8 cellular contexts compared by ENCODE assay signal in the genomic region with DNA sequence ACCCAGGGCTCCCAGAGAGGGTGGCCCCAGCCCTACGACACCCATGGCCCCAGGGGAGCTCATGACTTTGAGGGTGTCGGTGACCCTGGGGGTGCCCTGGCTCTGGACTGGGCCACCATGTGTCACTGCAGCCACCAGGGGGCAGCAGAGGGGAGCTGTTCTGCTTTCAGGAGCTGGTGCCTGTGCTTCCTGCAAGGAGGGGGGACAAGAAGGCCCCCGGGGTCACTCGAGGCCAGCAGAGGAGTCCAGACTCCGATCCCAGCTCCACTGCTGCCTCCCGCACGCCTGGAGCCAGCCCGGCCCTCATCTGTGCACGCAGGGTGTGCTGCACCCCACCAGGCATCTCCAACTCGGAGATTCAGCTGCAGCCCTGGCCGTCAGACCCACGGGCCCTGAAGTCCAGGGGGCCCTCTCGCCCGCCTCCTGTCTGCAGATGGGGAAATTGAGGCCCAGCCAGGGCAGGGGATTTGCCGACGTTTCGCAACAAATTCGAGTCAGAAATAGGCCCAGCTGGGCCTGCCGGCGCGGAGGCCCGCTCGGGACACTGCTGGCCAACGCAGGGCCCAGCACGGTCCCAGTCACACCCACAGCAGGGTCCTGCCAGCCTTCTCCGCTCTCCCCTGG. TPM values are rescaled to one million over a fixed set of nuclear protein-coding genes. Genes with fewer than 3 reads are reported as not detected.
DNase-seq lines count a peak whose midpoint lies in the region; ATAC-seq and TF ChIP-seq lines count a peak whose summit lies in the region.

No MANE protein-coding gene starts in this region.

- H3K9me3 ChIP-seq in effector memory CD4-positive, alpha-beta T cell (ENCODE audit: control insufficient read depth, low read length): no peaks in the 10 kb centered on the region

- no peak overlapping the region for H3K27ac Mint-ChIP-seq in memory B cell

- peaks cover 4% of the 10 kb centered on the region for H3K27me3 Mint-ChIP-seq in memory B cell

- H3K27ac ChIP-seq in effector memory CD4-positive, alpha-beta T cell (ENCODE audit: insufficient read depth, low read length, poor library complexity, severe bottlenecking): no peak overlapping the region

- H3K27me3 ChIP-seq in effector memory CD4-positive, alpha-beta T cell (replicated peaks; ENCODE audit: control insufficient read depth, insufficient read depth, low read length, poor library complexity, severe bottlenecking): no peaks in the 10 kb centered on the region

- peaks cover 5% of the 10 kb centered on the region for H3K4me1 Mint-ChIP-seq in memory B cell

- no peaks in the 10 kb centered on the region for H3K36me3 ChIP-seq in effector memory CD4-positive, alpha-beta T cell (ENCODE audit: control insufficient read depth, insufficient read depth, low read length)

- H3K4me3 ChIP-seq in effector memory CD4-positive, alpha-beta T cell (ENCODE audit: insufficient read depth, low read depth, low read length, poor library complexity, severe bottlenecking): no peak overlapping the region

- no peak overlapping the region for H3K4me3 Mint-ChIP-seq in memory B cell

- DNase-seq in AG09319 (ENCODE audit: extremely low read depth, low read depth) (peak; percentile 83), H4 (ENCODE audit: low spot score) (peak; percentile 91), NOMO-1 (lab: John Stamatoyannopoulos, UW; ENCODE audit: unreplicated experiment in 2 of 2) (peak; percentile 72), memory B cell (ENCODE audit: low spot score in 2 of 2) (peak; percentile 90 to 94)
- DNase-seq in activated CD8-positive, alpha-beta memory T cell treated with anti-CD3 and anti-CD28 coated beads for 48 hours (ENCODE audit: low read depth in 2 of 3, low spot score in 2 of 3): peak; percentile 70 to 97 (median 94)
- peak; percentile 64 to 81 (median 76) for DNase-seq in effector memory CD4-positive, alpha-beta T cell
- peak; percentile 74 to 88 (median 82) for DNase-seq in stimulated activated CD4-positive, alpha-beta T cell treated with anti-CD3 and anti-CD28 coated beads, TNF-alpha, amount 100 ng/mL, for 48 hours (ENCODE audit: low read depth in 3 of 3)

- TF ChIP-seq CTCF in AG09319 (IDR thresholded peaks at IDR 0.05; ENCODE audit: low read depth, low read length): peak; percentile 79

- peaks cover 2% of the 10 kb centered on the region for H3K9me3 Mint-ChIP-seq in memory B cell

- H3K36me3 Mint-ChIP-seq in memory B cell: peaks cover 2% of the 10 kb centered on the region

- ATAC-seq in memory B cell (ENCODE audit: low read depth): peak; percentile 94
- ATAC-seq in HG02642 (IDR thresholded peaks at IDR 0.05; ENCODE audit: poor library complexity, unreplicated experiment): no peak

- H3K4me1 ChIP-seq in effector memory CD4-positive, alpha-beta T cell (ENCODE audit: control insufficient read depth, insufficient read depth, low read length, poor library complexity, severe bottlenecking): no peaks in the 10 kb centered on the region

RNA-seq across cellular contexts. Expression of a gene that starts 29.5 kb away (rescaled TPM):
- total RNA-seq in H4 (2014; rRNA removed; shearing (Covaris generic)): 0.66 and 1.9 TPM in 2 replicates
